Comparison of ENCODE assay signal across 33 cellular contexts in the genomic region with DNA sequence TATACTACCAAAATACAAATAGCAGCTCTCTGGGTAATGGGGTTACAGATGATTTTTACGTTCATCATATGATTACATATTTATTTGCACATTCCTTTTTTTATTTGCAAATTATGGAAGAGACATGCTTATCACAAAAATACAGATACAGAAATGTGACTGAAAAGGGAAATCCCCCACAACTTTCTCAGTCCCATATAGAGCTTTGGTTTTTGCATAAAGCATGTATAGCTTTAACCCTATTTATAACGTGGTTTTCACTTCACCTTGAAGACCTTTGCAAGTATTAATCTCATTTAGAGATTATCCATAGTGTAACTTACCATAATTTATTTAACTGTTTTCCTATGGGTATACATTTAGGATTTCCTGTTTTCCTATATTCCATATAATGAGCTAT.
"Had no signal": no experiment of that assay in that cellular context is flagged by ENCODE, and none has a peak within 500 bp of the region (broad histone marks: within the 10 kb centered on the region; RNA-seq: fewer than 3 reads in every experiment).

No MANE protein-coding gene starts in this region.

- H3K27ac ChIP-seq: adrenal gland, body of pancreas, colonic mucosa, epithelial cell of prostate, esophagus squamous epithelium, gastroesophageal sphincter, WERI-Rb-1 had no signal

- H3K4me3 Mint-ChIP-seq: activated B cell treated with CpG ODN at 0.5 μM for 24 hours; activated CD8-positive, alpha-beta memory T cell treated with anti-CD3 and anti-CD28 coated beads, Interleukin-2, amount 10 ng/mL, durations not matched to agents 7 days and 5 days; activated CD8-positive, alpha-beta T cell treated with anti-CD3 and anti-CD28 coated beads for 36 hours; activated naive CD4-positive, alpha-beta T cell treated with anti-CD3 and anti-CD28 coated beads for 36 hours; activated naive CD4-positive, alpha-beta T cell treated with anti-CD3 and anti-CD28 coated beads, Interleukin-2, amount 50 U/mL, for 24 hours; activated naive CD8-positive, alpha-beta T cell treated with anti-CD3 and anti-CD28 coated beads for 36 hours; activated naive CD8-positive, alpha-beta T cell treated with anti-CD3 and anti-CD28 coated beads, Interleukin-2, amount 50 U/mL, for 24 hours; activated T-helper 1 cell treated with anti-CD3 and anti-CD28 coated beads, Interleukin-12 subunit alpha, Interleukin-12 subunit beta, Interleukin-2, Interleukin-4 antibody, amounts not matched to agents 30 ng/mL and 10 ng/mL and 1 ng/mL, durations not matched to agents 14 hours and 24 hours and 36 hours; T-helper 17 cell; T-helper 2 cell treated with Interferon-gamma antibody and Interleukin-4, amounts not matched to agents 5 μg/mL and 100 μg/mL, for 36 hours had no signal

- H3K27me3 ChIP-seq: body of pancreas, colonic mucosa, esophagus squamous epithelium, gastroesophageal sphincter had no signal

- H3K27ac Mint-ChIP-seq: activated B cell treated with CpG ODN at 0.5 μM for 24 hours; activated CD8-positive, alpha-beta memory T cell treated with anti-CD3 and anti-CD28 coated beads, Interleukin-2, amount 10 ng/mL, durations not matched to agents 7 days and 5 days; activated CD8-positive, alpha-beta T cell treated with anti-CD3 and anti-CD28 coated beads for 36 hours; activated naive CD4-positive, alpha-beta T cell treated with anti-CD3 and anti-CD28 coated beads for 36 hours; activated naive CD4-positive, alpha-beta T cell treated with anti-CD3 and anti-CD28 coated beads, Interleukin-2, amount 50 U/mL, for 24 hours; activated naive CD8-positive, alpha-beta T cell treated with anti-CD3 and anti-CD28 coated beads for 36 hours; activated naive CD8-positive, alpha-beta T cell treated with anti-CD3 and anti-CD28 coated beads, Interleukin-2, amount 50 U/mL, for 24 hours; activated T-helper 1 cell treated with anti-CD3 and anti-CD28 coated beads, Interleukin-12 subunit alpha, Interleukin-12 subunit beta, Interleukin-2, Interleukin-4 antibody, amounts not matched to agents 30 ng/mL and 10 ng/mL and 1 ng/mL, durations not matched to agents 14 hours and 24 hours and 36 hours; activated T-helper 2 cell treated with anti-CD3 and anti-CD28 coated beads, Interferon-gamma antibody, Interleukin-2, Interleukin-4, amounts not matched to agents 10 μg/mL and 5 μg/mL and 100 μg/mL, durations not matched to agents 14 hours and 24 hours and 36 hours; T-helper 17 cell; T-helper 2 cell treated with Interferon-gamma antibody and Interleukin-4, amounts not matched to agents 5 μg/mL and 100 μg/mL, for 36 hours had no signal

- H3K27me3 Mint-ChIP-seq: activated B cell treated with CpG ODN at 0.5 μM for 24 hours; activated CD8-positive, alpha-beta memory T cell treated with anti-CD3 and anti-CD28 coated beads, Interleukin-2, amount 10 ng/mL, durations not matched to agents 7 days and 5 days; activated CD8-positive, alpha-beta T cell treated with anti-CD3 and anti-CD28 coated beads for 36 hours; activated naive CD4-positive, alpha-beta T cell treated with anti-CD3 and anti-CD28 coated beads, Interleukin-2, amount 50 U/mL, for 24 hours; activated naive CD8-positive, alpha-beta T cell treated with anti-CD3 and anti-CD28 coated beads for 36 hours; activated naive CD8-positive, alpha-beta T cell treated with anti-CD3 and anti-CD28 coated beads, Interleukin-2, amount 50 U/mL, for 24 hours; T-helper 17 cell had no signal

- ATAC-seq: activated CD4-positive, CD25-positive, alpha-beta regulatory T cell treated with anti-CD3 and anti-CD28 coated beads, Interleukin-2, amount 50 U/mL, for 24 hours; activated CD8-positive, alpha-beta memory T cell treated with anti-CD3 and anti-CD28 coated beads, Interleukin-2, amount 10 ng/mL, durations not matched to agents 7 days and 5 days; activated CD8-positive, alpha-beta T cell treated with anti-CD3 and anti-CD28 coated beads for 36 hours; activated naive CD8-positive, alpha-beta T cell treated with anti-CD3 and anti-CD28 coated beads, Interleukin-2, amount 50 U/mL, for 24 hours; body of pancreas; gastroesophageal sphincter; T-helper 17 cell had no signal

- H3K4me1 Mint-ChIP-seq: activated B cell treated with CpG ODN at 0.5 μM for 24 hours; activated CD8-positive, alpha-beta memory T cell treated with anti-CD3 and anti-CD28 coated beads, Interleukin-2, amount 10 ng/mL, durations not matched to agents 7 days and 5 days; activated naive CD8-positive, alpha-beta T cell treated with anti-CD3 and anti-CD28 coated beads for 36 hours; T-helper 17 cell had no signal

- H3K4me3 ChIP-seq: adrenal gland, body of pancreas, colonic mucosa, esophagus squamous epithelium, gastroesophageal sphincter had no signal

- H3K36me3 ChIP-seq: adrenal gland, colonic mucosa, WERI-Rb-1 had no signal

- H3K9me3 Mint-ChIP-seq: activated B cell treated with CpG ODN at 0.5 μM for 24 hours; activated CD8-positive, alpha-beta T cell treated with anti-CD3 and anti-CD28 coated beads for 36 hours; activated naive CD4-positive, alpha-beta T cell treated with anti-CD3 and anti-CD28 coated beads for 36 hours; activated naive CD4-positive, alpha-beta T cell treated with anti-CD3 and anti-CD28 coated beads, Interleukin-2, amount 50 U/mL, for 24 hours; activated naive CD8-positive, alpha-beta T cell treated with anti-CD3 and anti-CD28 coated beads for 36 hours; activated naive CD8-positive, alpha-beta T cell treated with anti-CD3 and anti-CD28 coated beads, Interleukin-2, amount 50 U/mL, for 24 hours; activated T-helper 1 cell treated with anti-CD3 and anti-CD28 coated beads, Interleukin-12 subunit alpha, Interleukin-12 subunit beta, Interleukin-2, Interleukin-4 antibody, amounts not matched to agents 30 ng/mL and 10 ng/mL and 1 ng/mL, durations not matched to agents 14 hours and 24 hours and 36 hours; activated T-helper 2 cell treated with anti-CD3 and anti-CD28 coated beads, Interferon-gamma antibody, Interleukin-2, Interleukin-4, amounts not matched to agents 10 μg/mL and 5 μg/mL and 100 μg/mL, durations not matched to agents 14 hours and 24 hours and 36 hours; T-helper 2 cell treated with Interferon-gamma antibody and Interleukin-4, amounts not matched to agents 5 μg/mL and 100 μg/mL, for 36 hours had no signal

- H3K4me1 ChIP-seq: adrenal gland, body of pancreas, colonic mucosa, esophagus squamous epithelium, gastroesophageal sphincter had no signal

- DNase-seq: activated B cell treated with CpG ODN at 0.5 μM for 24 hours; activated CD4-positive, alpha-beta T cell treated with anti-CD3 and anti-CD28 coated beads for 48 hours; activated CD4-positive, alpha-beta T cell treated with anti-CD3 and anti-CD28 coated beads, Interleukin-2, amount 50 U/mL, for 1 hour; activated CD4-positive, alpha-beta T cell treated with anti-CD3 and anti-CD28 coated beads, Interleukin-2, amount 50 U/mL, for 48 hours; activated CD8-positive, alpha-beta memory T cell treated with anti-CD3 and anti-CD28 coated beads, Interleukin-2, amount 10 ng/mL, durations not matched to agents 7 days and 5 days; activated CD8-positive, alpha-beta memory T cell treated with anti-CD3 and anti-CD28 coated beads, Interleukin-2, amount 50 U/mL, for 4 hours; activated CD8-positive, alpha-beta T cell treated with anti-CD3 and anti-CD28 coated beads for 36 hours; activated effector memory CD4-positive, alpha-beta T cell treated with anti-CD3 and anti-CD28 coated beads, Interleukin-2, amount 50 U/mL, for 16 hours; activated naive CD4-positive, alpha-beta T cell treated with anti-CD3 and anti-CD28 coated beads for 36 hours; activated naive CD8-positive, alpha-beta T cell treated with anti-CD3 and anti-CD28 coated beads for 36 hours; activated naive CD8-positive, alpha-beta T cell treated with anti-CD3 and anti-CD28 coated beads, Interleukin-2, amount 50 U/mL, for 24 hours; activated T-cell treated with anti-CD3 and anti-CD28 coated beads, Interleukin-2, amount 50 U/mL, for 1 hour; activated T-cell treated with anti-CD3 and anti-CD28 coated beads, Interleukin-2, amount 50 U/mL, for 48 hours; adrenal gland; amygdala; aorta; body of pancreas; caudate nucleus; colonic mucosa; effector CD8-positive, alpha-beta T cell; esophagus squamous epithelium; foreskin melanocyte; T-helper 1 cell; T-helper 17 cell; T1000; WERI-Rb-1 had no signal

- H3K9me3 ChIP-seq: adrenal gland, body of pancreas, colonic mucosa, esophagus squamous epithelium, gastroesophageal sphincter had no signal
